7 cellular contexts compared by ENCODE assay signal in the genomic region with DNA sequence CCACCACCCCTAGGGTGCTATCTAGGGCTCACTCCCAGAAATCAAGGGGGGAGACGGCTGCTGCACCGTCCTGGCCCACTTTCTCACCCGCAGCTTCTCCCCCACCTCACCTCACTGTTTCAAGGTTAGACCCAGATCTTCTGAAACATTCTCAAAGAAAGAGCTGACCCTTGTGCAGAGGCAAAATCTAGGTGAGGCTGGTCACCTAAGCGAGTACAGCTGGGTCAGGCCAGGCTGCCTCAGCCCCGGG. TPM values are rescaled to one million over a fixed set of nuclear protein-coding genes. Genes with fewer than 3 reads are reported as not detected.
DNase-seq lines count a peak whose midpoint lies in the region; ATAC-seq and TF ChIP-seq lines count a peak whose summit lies in the region.

No MANE protein-coding gene starts in this region.

- H3K9me3 ChIP-seq in HCT116 (ENCODE audit: control insufficient read depth in 1 of 2, insufficient read depth in 1 of 2, low read depth in 1 of 2, low read length in 2 of 2) (no peaks in the 10 kb centered on the region), hepatocyte (ENCODE audit: low read depth) (no peaks in the 10 kb centered on the region), spleen (no peaks in the 10 kb centered on the region)

- ATAC-seq in HCT116: peak; percentile 2; the same call in 1 of the 2 replicates
- ATAC-seq in WTC11: no peak; the same call in 1 of the 2 replicates

- H3K36me3 ChIP-seq in HCT116 (ENCODE audit: control insufficient read depth in 1 of 2, insufficient read depth in 2 of 2, low read length in 2 of 2): peaks cover 0 to 7% of the 10 kb centered on the region in 2 experiments; a peak in 1 of 4 replicates
- H3K36me3 ChIP-seq in hepatocyte (replicated peaks; ENCODE audit: insufficient read depth, low read depth): no peaks in the 10 kb centered on the region
- H3K36me3 ChIP-seq in spleen: peaks cover 0 to 82% (median 41%) of the 10 kb centered on the region in 6 donors

- WGBS in hepatocyte (ENCODE audit: low lambda C conversion rate, missing lambda C conversion rate): 34% methylated on average over 5 of the region's 5 CpGs
- WGBS in spleen, 5 donors: 35 to 54% (median 38%) methylated on average over 3 to 5 of the region's 5 CpGs

- H3K4me2 ChIP-seq in HCT116 (ENCODE audit: low read length): peak overlapping the region; percentile 98
- peak overlapping the region; percentile 100 for H3K4me2 ChIP-seq in hepatocyte

- H3K4me3 Mint-ChIP-seq in WTC11: peak overlapping the region; percentile 83

- no peak overlapping the region for H2AFZ ChIP-seq in HCT116 (ENCODE audit: low read depth, low read length, poor library complexity, severe bottlenecking)
- H2AFZ ChIP-seq in hepatocyte: no peak overlapping the region

- H3K9me3 Mint-ChIP-seq in WTC11: no peaks in the 10 kb centered on the region

- H3K27ac ChIP-seq in HCT116 (ENCODE audit: low read depth, low read length) (peak overlapping the region; percentile 89), hepatocyte (no peak overlapping the region), spleen (peak overlapping the region in 5 of 8 donors; percentile 73 to 87 (median 80))

- no TSS peak for BruUV-seq in HCT116 (replicated peaks; lab: Mats Ljungman, UMichigan)

- RAD21 ChIA-PET in HCT116 (lab: Charles Lee; ENCODE audit: low non-redundant PET in 1 of 2, low total read pairs in 2 of 2, uncharacterized antibody in 2 of 2, unreplicated experiment in 2 of 2): interaction anchor here in 1 of 2 experiments (1.1 kb wide), 1 partner anchor 15 kb away, joined by 3 read pairs; no protein-coding TSS in a partner anchor

- H3K4me1 ChIP-seq in HCT116 (ENCODE audit: control insufficient read depth in 1 of 2, insufficient read depth in 2 of 2, low read length in 2 of 2) (peaks cover 12 to 19% of the 10 kb centered on the region in 2 experiments), hepatocyte (ENCODE audit: insufficient read depth) (peaks cover 7% of the 10 kb centered on the region), spleen (peaks cover 8 to 34% (median 26%) of the 10 kb centered on the region in 6 donors)

- H3K27ac Mint-ChIP-seq in WTC11: peak overlapping the region; percentile 70

- TF ChIP-seq CTCF in HCT116 (IDR thresholded peaks at IDR 0.05 in 2 of 3, conservative IDR thresholded peaks at IDR 0.05 in 1 of 3; ENCODE audit: borderline replicate concordance in 1 of 3, insufficient read depth in 1 of 3, low read depth in 2 of 3, low read length in 2 of 3): no peak
- TF ChIP-seq CTCF in WTC11 (IDR thresholded peaks at IDR 0.05): no peak
- no peak for TF ChIP-seq CTCF in hepatocyte (IDR thresholded peaks at IDR 0.05; ENCODE audit: poor library complexity)
- TF ChIP-seq CTCF in spleen (IDR thresholded peaks at IDR 0.05 in 8 of 11, conservative IDR thresholded peaks at IDR 0.05 in 3 of 11): no peak

- DNase-seq in HCT116 (ENCODE audit: low read depth, low spot score) (no peak), WTC11 (ENCODE audit: low spot score) (no peak), hepatocyte (ENCODE audit: low spot score) (no peak), spleen (no peak), AML-193 (lab: John Stamatoyannopoulos, UW) (no peak), SIG-M5 treated with dmso at 0.1 percent for 504 hours (lab: John Stamatoyannopoulos, UW; ENCODE audit: unreplicated experiment) (no peak), NCI-H1048 (lab: John Stamatoyannopoulos, UW) (no peak)

- H3K4me3 ChIP-seq in HCT116 (replicated peaks in 1 of 2; ENCODE audit: low read depth in 1 of 2, low read length in 2 of 2) (peak overlapping the region; percentile 75 to 89), hepatocyte (no peak overlapping the region), spleen (peak overlapping the region in 7 of 8 donors; percentile 45 to 73 (median 56))

- H3K9ac ChIP-seq in HCT116 (ENCODE audit: low read length): peak overlapping the region; percentile 100

- POLR2A ChIA-PET in HCT116 (lab: Charles Lee): no interaction called here
- POLR2A ChIA-PET in WTC11 (lab: Charles Lee): interaction anchor here (1.2 kb wide), 1 partner anchor 114 kb away, joined by 3 read pairs; the partner anchor contains the start of gene TELO2

- H3K4me1 Mint-ChIP-seq in WTC11: peaks cover 18% of the 10 kb centered on the region

- no peak for TF ChIP-seq RAD21 in HCT116 (IDR thresholded peaks at IDR 0.05; ENCODE audit: low read depth)

- CTCF ChIA-PET in HCT116 (lab: Charles Lee) (interaction anchor here (1.2 to 1.4 kb wide), 2 partner anchors 13 to 15 kb away, joined by 3 to 4 read pairs; no protein-coding TSS in a partner anchor), WTC11 (lab: Charles Lee) (interaction anchor here (0.8 to 3.1 kb wide), 6 partner anchors 12 to 327 kb away, joined by 3 to 31 read pairs (median 4); no protein-coding TSS in a partner anchor)

- TF ChIP-seq POLR2A in HCT116 (IDR thresholded peaks at IDR 0.05; ENCODE audit: borderline replicate concordance, extremely low read depth, insufficient read depth, insufficient read length) (no peak), spleen (IDR thresholded peaks at IDR 0.05) (no peak)

- H3K36me3 Mint-ChIP-seq in WTC11: peaks cover 2% of the 10 kb centered on the region; the same call in 1 of the 2 replicates

- no peaks in the 10 kb centered on the region for H4K20me1 ChIP-seq in HCT116 (ENCODE audit: insufficient read depth)
- peaks cover 20% of the 10 kb centered on the region for H4K20me1 ChIP-seq in hepatocyte (ENCODE audit: insufficient read depth, poor library complexity, severe bottlenecking)

- H3K27me3 ChIP-seq in HCT116 (ENCODE audit: insufficient read depth, low read length): no peaks in the 10 kb centered on the region
- no peaks in the 10 kb centered on the region for H3K27me3 ChIP-seq in hepatocyte
- H3K27me3 ChIP-seq in spleen (replicated peaks in 1 of 7): no peaks in the 10 kb centered on the region

- H3K79me2 ChIP-seq in HCT116 (ENCODE audit: insufficient read depth, low read length): peaks cover 34% of the 10 kb centered on the region
- H3K79me2 ChIP-seq in hepatocyte: no peaks in the 10 kb centered on the region

- H3K27me3 Mint-ChIP-seq in WTC11 (ENCODE audit: low read depth): no peaks in the 10 kb centered on the region

- intact Hi-C loops in HCT116 (cut with micrococcal nuclease): no loop called here
- intact Hi-C loops in spleen (cut with DNase I; ENCODE audit: low total_unique reads): no loop called here

- H3K9me2 ChIP-seq in HCT116 (ENCODE audit: insufficient read depth) (no peaks in the 10 kb centered on the region), hepatocyte (replicated peaks; ENCODE audit: insufficient read depth) (no peaks in the 10 kb centered on the region)

TF ChIP-seq in HCT116, 20 proteins besides CTCF, POLR2A, EP300 and RAD21 (continues in another document):
- no peak for TF ChIP-seq POLR2AphosphoS5 (IDR thresholded peaks at IDR 0.05; ENCODE audit: low read depth, low read length)
- TF ChIP-seq, protein P1, sequence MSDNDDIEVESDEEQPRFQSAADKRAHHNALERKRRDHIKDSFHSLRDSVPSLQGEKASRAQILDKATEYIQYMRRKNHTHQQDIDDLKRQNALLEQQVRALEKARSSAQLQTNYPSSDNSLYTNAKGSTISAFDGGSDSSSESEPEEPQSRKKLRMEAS (IDR thresholded peaks at IDR 0.05): no peak
- no peak for TF ChIP-seq ZNF274 (IDR thresholded peaks at IDR 0.05; ENCODE audit: low read depth, low read length)

TF ChIP-seq in WTC11, 78 proteins besides CTCF, POLR2A, EP300 and RAD21 (continues in another document):
- TF ChIP-seq NFE2L1 (CRISPR knock-in tag; IDR thresholded peaks at IDR 0.05) (no peak), ZNF416 (CRISPR knock-in tag; IDR thresholded peaks at IDR 0.05) (no peak), JAZF1 (CRISPR knock-in tag; IDR thresholded peaks at IDR 0.05) (no peak), ZNF138 (CRISPR knock-in tag; conservative IDR thresholded peaks at IDR 0.05) (no peak), SMAD3 (CRISPR knock-in tag; IDR thresholded peaks at IDR 0.05; ENCODE audit: borderline replicate concordance) (no peak)
- TF ChIP-seq, protein P2, sequence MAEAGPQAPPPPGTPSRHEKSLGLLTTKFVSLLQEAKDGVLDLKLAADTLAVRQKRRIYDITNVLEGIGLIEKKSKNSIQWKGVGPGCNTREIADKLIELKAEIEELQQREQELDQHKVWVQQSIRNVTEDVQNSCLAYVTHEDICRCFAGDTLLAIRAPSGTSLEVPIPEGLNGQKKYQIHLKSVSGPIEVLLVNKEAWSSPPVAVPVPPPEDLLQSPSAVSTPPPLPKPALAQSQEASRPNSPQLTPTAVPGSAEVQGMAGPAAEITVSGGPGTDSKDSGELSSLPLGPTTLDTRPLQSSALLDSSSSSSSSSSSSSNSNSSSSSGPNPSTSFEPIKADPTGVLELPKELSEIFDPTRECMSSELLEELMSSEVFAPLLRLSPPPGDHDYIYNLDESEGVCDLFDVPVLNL (CRISPR knock-in tag; IDR thresholded peaks at IDR 0.05; ENCODE audit: borderline replicate concordance, low read depth): no peak

RNA-seq across cellular contexts. Expression of gene GNPTG, which starts 27.0 kb away (rescaled TPM):
- total RNA-seq in HCT116 (2021; ENCODE audit: unreplicated experiment) (35.2 TPM), WTC11 (2021) (31.1 to 39.1 TPM (median 35.9 TPM) in 3 replicates), hepatocyte (70.1 and 76.6 TPM in 2 replicates), spleen (10 to 100 TPM; 60.4 to 80.6 (median 73.4) TPM)
- polyA plus RNA-seq in HCT116 (2012): 31.4 and 34.6 TPM in 2 replicates
- polyA plus RNA-seq in hepatocyte (133 and 161 TPM in 2 replicates), spleen (10 to 100 TPM; 55.6 to 62.8 (median 56.7) TPM)

RNA-seq across cellular contexts. Expression of gene TSR3, which starts 27.1 kb away (rescaled TPM):
- total RNA-seq in HCT116 (2021; ENCODE audit: unreplicated experiment) (52.7 TPM), WTC11 (2021) (63.0 to 66.3 TPM (median 66.2 TPM) in 3 replicates), hepatocyte (65.5 and 73.0 TPM in 2 replicates), spleen (10 to 100 TPM; 31.1 to 73.1 (median 41.5) TPM)
- 40.4 and 42.8 TPM in 2 replicates for polyA plus RNA-seq in HCT116 (2012)
- polyA plus RNA-seq in hepatocyte (137 and 138 TPM in 2 replicates), spleen (10 to 100 TPM; 38.0 to 65.9 (median 55.2) TPM)

RNA-seq across cellular contexts. Expression of gene UNKL, which starts 35.8 kb away (rescaled TPM):
- total RNA-seq in HCT116 (2021; ENCODE audit: unreplicated experiment): 24.9 TPM
- 12.3 and 14.9 TPM in 2 replicates for polyA plus RNA-seq in HCT116 (2012)
- total RNA-seq in WTC11 (2021): 42.0 to 53.3 TPM (median 42.3 TPM) in 3 replicates
- total RNA-seq in hepatocyte: 5.5 and 10.3 TPM in 2 replicates
- 8.5 and 9.6 TPM in 2 replicates for polyA plus RNA-seq in hepatocyte
- total RNA-seq in spleen: 10 to 100 TPM; 34.8 to 80.0 (median 51.6) TPM
- 10 to 100 TPM in 1 of 3 donors, 1 to 10 TPM in 2; 6.6 to 17.1 (median 8.2) TPM for polyA plus RNA-seq in spleen

RNA-seq across cellular contexts. Expression of gene UQCC4, which starts 41.8 kb away (rescaled TPM):
- 22.6 TPM for total RNA-seq in HCT116 (2021; ENCODE audit: unreplicated experiment)
- 25.2 and 26.8 TPM in 2 replicates for polyA plus RNA-seq in HCT116 (2012)
- 16.2 to 17.0 TPM (median 16.9 TPM) in 3 replicates for total RNA-seq in WTC11 (2021)
- total RNA-seq in hepatocyte: 16.0 and 17.3 TPM in 2 replicates
- 24.0 and 36.6 TPM in 2 replicates for polyA plus RNA-seq in hepatocyte
- total RNA-seq in spleen: 10 to 100 TPM in 6 of 7 donors, 1 to 10 TPM in 1; 7.9 to 13.5 (median 10.7) TPM
- polyA plus RNA-seq in spleen: 10 to 100 TPM; 20.9 to 33.9 (median 23.4) TPM

RNA-seq across cellular contexts. Expression of gene BAIAP3, which starts 45.3 kb away (rescaled TPM):
- total RNA-seq in HCT116 (2021; ENCODE audit: unreplicated experiment) (44.7 TPM), WTC11 (2021) (15.2 to 18.8 TPM (median 16.5 TPM) in 3 replicates), hepatocyte (1.8 and 3.0 TPM in 2 replicates), spleen (10 to 100 TPM in 2 of 7 donors, 1 to 10 TPM in 5; 5.0 to 15.7 (median 6.7) TPM)
- 37.2 and 44.8 TPM in 2 replicates for polyA plus RNA-seq in HCT116 (2012)
- polyA plus RNA-seq in hepatocyte (2.4 and 5.5 TPM in 2 replicates), spleen (1 to 10 TPM; 2.7 to 7.3 (median 3.0) TPM)
